In the genomic region with DNA sequence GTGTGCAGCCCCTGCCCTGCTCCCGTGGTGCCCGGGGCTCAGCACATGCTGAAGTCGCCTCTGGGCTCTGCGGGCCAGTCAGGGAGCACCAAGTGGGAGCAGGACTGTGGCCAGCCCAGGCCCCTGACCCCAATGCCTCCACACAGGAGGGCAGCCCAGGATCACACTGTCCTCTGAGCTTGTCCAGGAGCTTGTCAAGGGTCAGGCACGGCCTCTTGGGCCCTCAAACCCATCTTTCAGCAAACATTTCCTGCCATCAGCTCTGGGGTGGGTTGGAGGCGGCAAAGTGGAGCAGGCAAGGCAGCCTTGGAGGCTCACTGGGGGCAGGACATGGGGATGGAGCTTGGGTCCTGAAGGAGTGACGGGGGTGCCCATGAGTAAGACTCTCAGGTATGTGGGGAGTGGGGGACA, we compare ENCODE assay signal across 17 cellular contexts. TPM values are rescaled to one million over a fixed set of nuclear protein-coding genes. Genes with fewer than 3 reads are reported as not detected.
DNase-seq lines count a peak whose midpoint lies in the region; ATAC-seq and TF ChIP-seq lines count a peak whose summit lies in the region.
"Had no signal": no experiment of that assay in that cellular context is flagged by ENCODE, and none has a peak within 500 bp of the region (broad histone marks: within the 10 kb centered on the region; RNA-seq: fewer than 3 reads in every experiment).

No MANE protein-coding gene starts in this region.

- no peak overlapping the region for H3K9ac ChIP-seq in mammary epithelial cell (ENCODE audit: insufficient read depth, low read length)

- BruUV-seq in MCF 10A (replicated peaks; lab: Mats Ljungman, UMichigan) (no TSS peak), mammary epithelial cell (replicated peaks; lab: Mats Ljungman, UMichigan) (no TSS peak)

- H3K4me3 Mint-ChIP-seq in MCF 10A (ENCODE audit: unreplicated experiment): peak overlapping the region; percentile 60
- H3K4me3 Mint-ChIP-seq in activated CD8-positive, alpha-beta memory T cell treated with anti-CD3 and anti-CD28 coated beads, Interleukin-2, amount 10 ng/mL, durations not matched to agents 7 days and 5 days: no peak overlapping the region

- H3K9me3 ChIP-seq in mammary epithelial cell (replicated peaks; ENCODE audit: insufficient read depth, low read length) (peaks cover 3% of the 10 kb centered on the region), hepatocyte (ENCODE audit: low read depth) (no peaks in the 10 kb centered on the region), thyroid gland (no peaks in the 10 kb centered on the region)

- H3K27ac Mint-ChIP-seq in MCF 10A (ENCODE audit: low read depth, unreplicated experiment): peak overlapping the region; percentile 52
- peak overlapping the region; percentile 30 for H3K27ac Mint-ChIP-seq in activated CD8-positive, alpha-beta memory T cell treated with anti-CD3 and anti-CD28 coated beads, Interleukin-2, amount 10 ng/mL, durations not matched to agents 7 days and 5 days

- POLR2A ChIA-PET in MCF 10A (lab: Yijun Ruan, JAX): interaction anchor here (0.6 to 2.1 kb wide), 3 partner anchors 93 to 586 kb away, joined by 3 to 11 read pairs (median 4); a partner anchor contains a TSS

- no peaks in the 10 kb centered on the region for H3K27me3 Mint-ChIP-seq in MCF 10A (ENCODE audit: insufficient read depth, unreplicated experiment)
- peaks cover 16% of the 10 kb centered on the region for H3K27me3 Mint-ChIP-seq in activated CD8-positive, alpha-beta memory T cell treated with anti-CD3 and anti-CD28 coated beads, Interleukin-2, amount 10 ng/mL, durations not matched to agents 7 days and 5 days

- H3K4me1 ChIP-seq in mammary epithelial cell (ENCODE audit: insufficient read depth, low read length) (peaks cover 17% of the 10 kb centered on the region), hepatocyte (ENCODE audit: insufficient read depth) (peaks cover 17% of the 10 kb centered on the region), thyroid gland (peaks cover 46 to 47% of the 10 kb centered on the region in 2 donors)

- H3K27ac ChIP-seq in mammary epithelial cell (ENCODE audit: insufficient read depth, low read depth, low read length) (no peak overlapping the region), hepatocyte (no peak overlapping the region), thyroid gland (peak overlapping the region; percentile 87 to 91 (median 90))
- H3K27ac ChIP-seq: cardiac muscle cell had no signal

- no peaks in the 10 kb centered on the region for H3K36me3 ChIP-seq in mammary epithelial cell (ENCODE audit: insufficient read depth, low read length)
- H3K36me3 ChIP-seq in hepatocyte (replicated peaks; ENCODE audit: insufficient read depth, low read depth): no peaks in the 10 kb centered on the region
- no peaks in the 10 kb centered on the region for H3K36me3 ChIP-seq in thyroid gland
- H3K36me3 ChIP-seq: cardiac muscle cell, upper lobe of right lung had no signal

- intact Hi-C loops in MCF 10A (cut with micrococcal nuclease): no loop called here
- intact Hi-C loops in mammary epithelial cell (cut with micrococcal nuclease): no loop called here
- intact Hi-C loops in thyroid gland (cut with DNase I): no loop called here

- no peak for ATAC-seq in activated CD8-positive, alpha-beta memory T cell treated with anti-CD3 and anti-CD28 coated beads, Interleukin-2, amount 10 ng/mL, durations not matched to agents 7 days and 5 days
- ATAC-seq in HG03045 (IDR thresholded peaks at IDR 0.05; ENCODE audit: unreplicated experiment): no peak

- no peak overlapping the region for H2AFZ ChIP-seq in mammary epithelial cell (ENCODE audit: low read depth, low read length)
- no peak overlapping the region for H2AFZ ChIP-seq in hepatocyte

- TF ChIP-seq CTCF in MCF 10A (IDR thresholded peaks at IDR 0.05; ENCODE audit: unreplicated experiment): no peak
- no peak for TF ChIP-seq CTCF in mammary epithelial cell (conservative IDR thresholded peaks at IDR 0.05 in 1 of 2, IDR thresholded peaks at IDR 0.05 in 1 of 2; ENCODE audit: extremely low read depth in 1 of 2, insufficient read depth in 1 of 2, low read depth in 1 of 2, low read length in 2 of 2)
- TF ChIP-seq CTCF in hepatocyte (IDR thresholded peaks at IDR 0.05; ENCODE audit: poor library complexity): no peak
- no peak for TF ChIP-seq CTCF in thyroid gland (IDR thresholded peaks at IDR 0.05)

- no peak overlapping the region for H3K4me3 ChIP-seq in mammary epithelial cell (replicated peaks in 1 of 3; ENCODE audit: insufficient read depth in 1 of 3, low read depth in 2 of 3, low read length in 3 of 3)
- no peak overlapping the region for H3K4me3 ChIP-seq in hepatocyte
- H3K4me3 ChIP-seq in thyroid gland (replicated peaks in 1 of 3): no peak overlapping the region
- H3K4me3 ChIP-seq: cardiac muscle cell, smooth muscle cell, upper lobe of right lung had no signal

- in situ Hi-C loops in mammary epithelial cell (cut with MboI; ENCODE audit: low sequenced_read_pairs in 2 of 2): no loop called here

- H3K9me2 ChIP-seq in hepatocyte (replicated peaks; ENCODE audit: insufficient read depth): no peaks in the 10 kb centered on the region

- dilution Hi-C loops in mammary epithelial cell (cut with HindIII; ENCODE audit: low sequenced_read_pairs): no loop called here

- H3K4me2 ChIP-seq in mammary epithelial cell (ENCODE audit: insufficient read depth, low read depth, low read length): no peak overlapping the region
- no peak overlapping the region for H3K4me2 ChIP-seq in hepatocyte
- H3K4me2 ChIP-seq: smooth muscle cell had no signal

- peaks cover 10% of the 10 kb centered on the region for H3K36me3 Mint-ChIP-seq in MCF 10A (ENCODE audit: insufficient read depth, unreplicated experiment)
- H3K36me3 Mint-ChIP-seq in activated CD8-positive, alpha-beta memory T cell treated with anti-CD3 and anti-CD28 coated beads, Interleukin-2, amount 10 ng/mL, durations not matched to agents 7 days and 5 days: no peaks in the 10 kb centered on the region

- CTCF ChIA-PET in MCF 10A (lab: Yijun Ruan, JAX): interaction anchor here (0.7 to 1.0 kb wide), 3 partner anchors 57 to 165 kb away, joined by 3 to 4 read pairs (median 4); no protein-coding TSS in a partner anchor
- CTCF ChIA-PET in mammary epithelial cell (lab: Charles Lee; ENCODE audit: low non-redundant PET): no interaction called here
- CTCF ChIA-PET in activated CD8-positive, alpha-beta memory T cell treated with anti-CD3 and anti-CD28 coated beads, Interleukin-2, amount 10 ng/mL, durations not matched to agents 7 days and 5 days (lab: Charles Lee): no interaction called here

- no peaks in the 10 kb centered on the region for H4K20me1 ChIP-seq in mammary epithelial cell (ENCODE audit: insufficient read depth, low read length)
- no peaks in the 10 kb centered on the region for H4K20me1 ChIP-seq in hepatocyte (ENCODE audit: insufficient read depth, poor library complexity, severe bottlenecking)

- peaks cover 12% of the 10 kb centered on the region for H3K4me1 Mint-ChIP-seq in MCF 10A (ENCODE audit: insufficient read depth, unreplicated experiment)
- peaks cover 8% of the 10 kb centered on the region for H3K4me1 Mint-ChIP-seq in activated CD8-positive, alpha-beta memory T cell treated with anti-CD3 and anti-CD28 coated beads, Interleukin-2, amount 10 ng/mL, durations not matched to agents 7 days and 5 days

- no peak for TF ChIP-seq POLR2A in thyroid gland (IDR thresholded peaks at IDR 0.05)

- H3K79me2 ChIP-seq in mammary epithelial cell (ENCODE audit: insufficient read depth, low read length) (no peaks in the 10 kb centered on the region), hepatocyte (no peaks in the 10 kb centered on the region)

- DNase-seq in MCF 10A (ENCODE audit: unreplicated experiment) (no peak), mammary epithelial cell (no peak), hepatocyte (ENCODE audit: low spot score) (peak; percentile 2), thyroid gland (no peak), C1 segment of cervical spinal cord (lab: John Stamatoyannopoulos, UW) (no peak), HT-29 (ENCODE audit: low spot score) (no peak)
- DNase-seq in activated CD8-positive, alpha-beta memory T cell treated with anti-CD3 and anti-CD28 coated beads, Interleukin-2, amount 10 ng/mL, durations not matched to agents 7 days and 5 days: peak; percentile 27
- DNase-seq: DMS79 treated with DMSO at 0.1 percent for 48 hours, left cardiac atrium, NCI-H1694, NCI-H526 treated with DMSO at 0.1 percent for 48 hours, RPMI8226, T1000 had no signal

- H3K27me3 ChIP-seq in mammary epithelial cell (ENCODE audit: insufficient read depth, low read length) (no peaks in the 10 kb centered on the region), hepatocyte (no peaks in the 10 kb centered on the region), thyroid gland (no peaks in the 10 kb centered on the region)
- H3K27me3 ChIP-seq: cardiac muscle cell, upper lobe of right lung had no signal

- H3K9me3 Mint-ChIP-seq in MCF 10A (ENCODE audit: unreplicated experiment): peaks cover 16% of the 10 kb centered on the region
- peaks cover 13% of the 10 kb centered on the region for H3K9me3 Mint-ChIP-seq in activated CD8-positive, alpha-beta memory T cell treated with anti-CD3 and anti-CD28 coated beads, Interleukin-2, amount 10 ng/mL, durations not matched to agents 7 days and 5 days (ENCODE audit: low read depth)

- WGBS in mammary epithelial cell (ENCODE audit: low coverage, missing lambda C conversion rate): 93% methylated on average over 7 of the region's 7 CpGs
- WGBS in hepatocyte (ENCODE audit: low lambda C conversion rate, missing lambda C conversion rate): 90% methylated on average over 7 of the region's 7 CpGs
- whole genome bisulfite sequencing in thyroid gland, 2 donors: 89 to 95% methylated on average over 3 to 6 of the region's 7 CpGs

RNA-seq across cellular contexts. Expression of a gene that starts 10.3 kb away (rescaled TPM):
- total RNA-seq in MCF 10A (2022) (18.0 and 22.0 TPM in 2 replicates), mammary epithelial cell (1 to 10 TPM in 1 of 2 donors, under 1 TPM in 1; 0.64 to 3.7 TPM), hepatocyte (3.5 and 6.5 TPM in 2 replicates), thyroid gland (100 to 1,000 TPM in 1 of 4 donors, 10 to 100 TPM in 3; 47.7 to 122 (median 68.7) TPM)
- polyA plus RNA-seq in mammary epithelial cell (0.46 TPM), hepatocyte (3.7 and 4.6 TPM in 2 replicates)
- 0.83 TPM for polyA minus RNA-seq in mammary epithelial cell
- total RNA-seq in activated CD8-positive, alpha-beta memory T cell treated with anti-CD3 and anti-CD28 coated beads, Interleukin-2, amount 10 ng/mL, durations not matched to agents 7 days and 5 days: 1 to 10 TPM; 3.6 to 4.6 TPM
- total RNA-seq in HT-29 (2014; rRNA removed; shearing (Covaris generic)): not detected in 2 replicates

Comparison
In these comparisons a context has a peak if more than half of its experiments do, and no peak if none do; other contexts are left out.
1. DNase-seq: peak in activated CD8-positive, alpha-beta memory T cell treated with anti-CD3 and anti-CD28 coated beads, Interleukin-2, amount 10 ng/mL, durations not matched to agents 7 days and 5 days (single experiment) and hepatocyte (single experiment); none in MCF 10A (single experiment), mammary epithelial cell (single experiment), thyroid gland (0 of 2), C1 segment of cervical spinal cord (0 of 14) and HT-29 (single experiment).
2. H3K27ac ChIP-seq: peak in thyroid gland (3 of 3); none in mammary epithelial cell (single experiment) and hepatocyte (single experiment).